Comparison of ENCODE assay signal across 1 cellular context in genomic region chr17:1561420-1562177, GRCh38.
TF ChIP-seq lines count a peak whose summit lies in the region.

No MANE protein-coding gene starts in this region.

TF ChIP-seq in HepG2, 621 proteins besides CTCF, POLR2A, EP300 and RAD21 (continued from another document and continues in another):
- TF ChIP-seq ZBED4 (CRISPR knock-in tag; IDR thresholded peaks at IDR 0.05; ENCODE audit: borderline replicate concordance), result peak; percentile 32; the same call in 1 of the 2 replicates
- TF ChIP-seq ZNF660 (CRISPR knock-in tag; IDR thresholded peaks at IDR 0.05; ENCODE audit: borderline replicate concordance, low read depth), result no peak
- TF ChIP-seq HDAC6 (IDR thresholded peaks at IDR 0.05; ENCODE audit: low read depth, low read length), result no peak
- 0 out of 2 replicates have a peak, but pooled peaks have one; percentile 14 for TF ChIP-seq ZNF230 (CRISPR knock-in tag; IDR thresholded peaks at IDR 0.05)
- no peak for TF ChIP-seq ZNF44 (CRISPR knock-in tag; IDR thresholded peaks at IDR 0.05)
- TF ChIP-seq KMT2B (CRISPR knock-in tag; IDR thresholded peaks at IDR 0.05), result no peak
- no peak for TF ChIP-seq DMAP1 (CRISPR knock-in tag; IDR thresholded peaks at IDR 0.05)
- TF ChIP-seq BRD4 (CRISPR knock-in tag; IDR thresholded peaks at IDR 0.05), result no peak; the same call in 1 of the 2 replicates
- TF ChIP-seq SIN3B (IDR thresholded peaks at IDR 0.05; ENCODE audit: low read length), result no peak
- no peak for TF ChIP-seq ONECUT2 (CRISPR knock-in tag; IDR thresholded peaks at IDR 0.05)
- no peak for TF ChIP-seq HES4 (CRISPR knock-in tag; IDR thresholded peaks at IDR 0.05; ENCODE audit: borderline replicate concordance)
- TF ChIP-seq GRHL1 (CRISPR knock-in tag; conservative IDR thresholded peaks at IDR 0.05), result no peak
- 0 out of 2 replicates have a peak, but pooled peaks have one; percentile 30 for TF ChIP-seq ZNF710 (CRISPR knock-in tag; IDR thresholded peaks at IDR 0.05; ENCODE audit: borderline replicate concordance)
- 0 out of 2 replicates have a peak, but pooled peaks have one; percentile 39 for TF ChIP-seq ZNF430 (CRISPR knock-in tag; IDR thresholded peaks at IDR 0.05)
- TF ChIP-seq KAT7 (CRISPR knock-in tag; IDR thresholded peaks at IDR 0.05; ENCODE audit: borderline replicate concordance), result peak; percentile 54; the same call in 1 of the 2 replicates
- no peak for TF ChIP-seq SIX4 (CRISPR knock-in tag; IDR thresholded peaks at IDR 0.05)
- TF ChIP-seq ZBTB26 (CRISPR knock-in tag; IDR thresholded peaks at IDR 0.05; ENCODE audit: borderline replicate concordance), result no peak
- no peak for TF ChIP-seq YY1 (IDR thresholded peaks at IDR 0.05; ENCODE audit: insufficient read depth, insufficient replicate concordance, low read depth, low read length)
- TF ChIP-seq ZNF598 (CRISPR knock-in tag; IDR thresholded peaks at IDR 0.05; ENCODE audit: borderline replicate concordance), result no peak
- 0 out of 2 replicates have a peak, but pooled peaks have one; percentile 37 for TF ChIP-seq RFXAP (CRISPR knock-in tag; IDR thresholded peaks at IDR 0.05; ENCODE audit: borderline replicate concordance)
- TF ChIP-seq JUNB (CRISPR knock-in tag; IDR thresholded peaks at IDR 0.05; ENCODE audit: borderline replicate concordance), result no peak
- no peak for TF ChIP-seq ZNF75D (CRISPR knock-in tag; IDR thresholded peaks at IDR 0.05; ENCODE audit: borderline replicate concordance)
- peak; percentile 37; the same call in 1 of the 2 replicates for TF ChIP-seq ZNF768 (CRISPR knock-in tag; IDR thresholded peaks at IDR 0.05)
- no peak for TF ChIP-seq PTBP1 (IDR thresholded peaks at IDR 0.05; ENCODE audit: low read depth, low read length, poor library complexity, severe bottlenecking)
- TF ChIP-seq BRCA1 (CRISPR knock-in tag; IDR thresholded peaks at IDR 0.05), result no peak
- peak; percentile 35; the same call in 1 of the 2 replicates for TF ChIP-seq SALL1 (CRISPR knock-in tag; IDR thresholded peaks at IDR 0.05)
- TF ChIP-seq ZNF468 (CRISPR knock-in tag; IDR thresholded peaks at IDR 0.05), result no peak
- TF ChIP-seq RCOR2 (CRISPR knock-in tag; IDR thresholded peaks at IDR 0.05), result no peak
- no peak for TF ChIP-seq ZNF572 (CRISPR knock-in tag; IDR thresholded peaks at IDR 0.05)
- no peak for TF ChIP-seq RFXANK (CRISPR knock-in tag; IDR thresholded peaks at IDR 0.05)
- peak; percentile 38; the same call in 1 of the 2 replicates for TF ChIP-seq BCL3 (CRISPR knock-in tag; IDR thresholded peaks at IDR 0.05)
- no peak for TF ChIP-seq CBX5 (CRISPR knock-in tag; IDR thresholded peaks at IDR 0.05; ENCODE audit: borderline replicate concordance)
- TF ChIP-seq ZNF180 (CRISPR knock-in tag; IDR thresholded peaks at IDR 0.05; ENCODE audit: borderline replicate concordance, low read depth), result no peak
- TF ChIP-seq ZBTB40 (IDR thresholded peaks at IDR 0.05), result no peak
- TF ChIP-seq ZBTB40 (CRISPR knock-in tag; IDR thresholded peaks at IDR 0.05), result no peak
- TF ChIP-seq CC2D1A (CRISPR knock-in tag; IDR thresholded peaks at IDR 0.05), result no peak
- TF ChIP-seq ZNF891 (CRISPR knock-in tag; IDR thresholded peaks at IDR 0.05), result no peak
- TF ChIP-seq ZNF235 (CRISPR knock-in tag; IDR thresholded peaks at IDR 0.05; ENCODE audit: borderline replicate concordance), result no peak
- TF ChIP-seq DMTF1 (CRISPR knock-in tag; IDR thresholded peaks at IDR 0.05), result no peak
- peak; percentile 60 for TF ChIP-seq HNRNPK (IDR thresholded peaks at IDR 0.05; ENCODE audit: low read depth, low read length, poor library complexity, severe bottlenecking)
- TF ChIP-seq ZNF343 (CRISPR knock-in tag; IDR thresholded peaks at IDR 0.05), result 0 out of 2 replicates have a peak, but pooled peaks have one; percentile 20
